In genomic region chr5:119578937-119579336, GRCh38 we compare ENCODE assay signal across 8 cellular contexts. TPM values are rescaled to one million over a fixed set of nuclear protein-coding genes. Genes with fewer than 3 reads are reported as not detected.
A peak's percentile ranks its signal among the peaks of the same experiment; 100 is the strongest.
DNase-seq lines count a peak whose midpoint lies in the region; ATAC-seq, FAIRE-seq and TF ChIP-seq lines count a peak whose summit lies in the region.

No MANE protein-coding gene starts in this region.

- DNase-seq in A549 (ENCODE audit: low read depth in 1 of 2, low spot score in 1 of 2) (peak; percentile 14 to 72), NCI-H1105 (lab: John Stamatoyannopoulos, UW) (peak; percentile 9), astrocyte of the hippocampus (ENCODE audit: low read depth, low spot score) (peak; percentile 3), retinal pigment epithelial cell (ENCODE audit: low read depth) (no peak), hepatic stellate cell (ENCODE audit: low spot score) (no peak), activated gamma-delta T cell treated with Interleukin-2 at 50 U/mL for 16 hours (no peak)

- no peaks in the 10 kb centered on the region for H3K9me3 ChIP-seq in A549

- no peaks in the 10 kb centered on the region for H3K4me1 ChIP-seq in A549

- TF ChIP-seq EP300 in A549 (IDR thresholded peaks at IDR 0.05) = no peak

- H3K4me2 ChIP-seq in A549 = no peak overlapping the region

- POLR2A ChIA-PET in A549 (lab: Yijun Ruan, JAX) = no interaction called here

- peak in 1 of 2 experiments; percentile 30; a peak in 1 of 5 replicates for TF ChIP-seq RAD21 in A549 (conservative IDR thresholded peaks at IDR 0.05 in 1 of 2, IDR thresholded peaks at IDR 0.05 in 1 of 2)

- peak; percentile 89 to 99 for ATAC-seq in A549
- peak; percentile 51 for ATAC-seq in GM18511 (IDR thresholded peaks at IDR 0.05; ENCODE audit: unreplicated experiment)
- peak; percentile 41 for ATAC-seq in HG02840 (IDR thresholded peaks at IDR 0.05; ENCODE audit: low FRiP score, unreplicated experiment)

- CTCF ChIA-PET in A549 (lab: Yijun Ruan, JAX) = interaction anchor here (0.7 kb wide), 1 partner anchor 54 kb away, joined by 3 read pairs; no protein-coding TSS in a partner anchor

- no peak overlapping the region for H3K4me3 ChIP-seq in A549
- H3K4me3 ChIP-seq in retinal pigment epithelial cell (ENCODE audit: low read length) = no peak overlapping the region

- no peak for FAIRE-seq in A549 (lab: Jason Lieb, UNC)

- WGBS in A549 (ENCODE audit: missing lambda C conversion rate) = 48% methylated on average over 3 of the region's 3 CpGs

- no peak for TF ChIP-seq POLR2A in A549 (IDR thresholded peaks at IDR 0.05; ENCODE audit: low read length)

- TF ChIP-seq CTCF in A549 (IDR thresholded peaks at IDR 0.05) = peak; percentile 29
- peak; percentile 36 for TF ChIP-seq CTCF in retinal pigment epithelial cell (conservative IDR thresholded peaks at IDR 0.05; ENCODE audit: low read depth, low read length)

- no peak overlapping the region for H3K27ac ChIP-seq in A549

TF ChIP-seq in A549, 52 proteins besides CTCF, POLR2A, EP300 and RAD21:
- TF ChIP-seq EHMT2 (IDR thresholded peaks at IDR 0.05; ENCODE audit: low read depth) (no peak), HOXA7 (CRISPR knock-in tag; IDR thresholded peaks at IDR 0.05) (no peak), USF2 (IDR thresholded peaks at IDR 0.05) (peak; percentile 34; the same call in 1 of the 2 replicates), HEYL (CRISPR knock-in tag; IDR thresholded peaks at IDR 0.05) (no peak), MAX (IDR thresholded peaks at IDR 0.05) (0 out of 2 replicates have a peak, but pooled peaks have one; percentile 20)

RNA-seq across cellular contexts. Expression of gene FAM170A, which starts 50.4 kb away (rescaled TPM):
- polyA plus RNA-seq in A549 (2011; rRNA removed) (not detected in 2 replicates), A549 (2017; fragmentation: RNase III; extraction: RNeasy Plus Mini Kit Qiagen cat#74134 plus additional on column Dnase treatment) (not detected in 3 replicates)
- not detected in 2 replicates for polyA plus RNA-seq in A549 (2012; cell fraction: cytosol; rRNA removed)
- polyA plus RNA-seq in A549 (2012; cell fraction: nucleus; rRNA removed) = 0.10 TPM in 1 of 2 replicates, not detected in the other
- not detected in 2 replicates for polyA minus RNA-seq in A549 (2011; rRNA and poly(A)+ RNA removed)

Comparison
In these comparisons a context has a peak if more than half of its experiments do, and no peak if none do; other contexts are left out.
1. ATAC-seq: peak in every context shown above with its lines; median percentile 94 in A549; 51 in GM18511; 41 in HG02840.
2. DNase-seq: peak in A549 (2 of 2), NCI-H1105 (single experiment) and astrocyte of the hippocampus (single experiment); none in retinal pigment epithelial cell (single experiment), hepatic stellate cell (single experiment) and activated gamma-delta T cell treated with Interleukin-2 at 50 U/mL for 16 hours (single experiment).